9 cellular contexts compared by ENCODE assay signal in genomic region chr13:78806457-78806856, GRCh38.
DNase-seq lines count a peak whose midpoint lies in the region; ATAC-seq and TF ChIP-seq lines count a peak whose summit lies in the region.
"Had no signal": no experiment of that assay in that cellular context is flagged by ENCODE, and none has a peak within 500 bp of the region (broad histone marks: within the 10 kb centered on the region; RNA-seq: fewer than 3 reads in every experiment).

No MANE protein-coding gene starts in this region.

- no peaks in the 10 kb centered on the region for H3K9me3 ChIP-seq in CD4-positive, alpha-beta memory T cell (ENCODE audit: control insufficient read depth in 1 of 2, low read length in 2 of 2)

- no peaks in the 10 kb centered on the region for H3K36me3 Mint-ChIP-seq in CD4-positive, alpha-beta memory T cell

- H3K36me3 ChIP-seq in BJ (ENCODE audit: control insufficient read depth, insufficient read depth, low read length): no peaks in the 10 kb centered on the region
- no peaks in the 10 kb centered on the region for H3K36me3 ChIP-seq in CD4-positive, alpha-beta memory T cell (ENCODE audit: insufficient read depth, low read length)

- no peak overlapping the region for H3K4me3 Mint-ChIP-seq in CD4-positive, alpha-beta memory T cell

- CTCF ChIA-PET in BJ (lab: Yijun Ruan, JAX): no interaction called here
- CTCF ChIA-PET in CD4-positive, alpha-beta memory T cell (lab: Charles Lee; ENCODE audit: partially characterized antibody): no interaction called here

- H3K27ac ChIP-seq in CD4-positive, alpha-beta memory T cell (ENCODE audit: low read depth, low read length): no peak overlapping the region

- peaks cover 0 to 5% (median 0%) of the 10 kb centered on the region in 8 donors for H3K9me3 Mint-ChIP-seq in CD4-positive, alpha-beta memory T cell

- DNase-seq in BJ (ENCODE audit: low read depth) (no peak), dermis blood vessel endothelial cell (peak; percentile 26), NCI-H2029 (lab: John Stamatoyannopoulos, UW) (no peak), hippocampal formation (lab: John Stamatoyannopoulos, UW) (no peak), inferior parietal cortex (ENCODE audit: extremely low spot score) (no peak)
- DNase-seq in CD4-positive, alpha-beta memory T cell: no peak
- DNase-seq: activated T-cell treated with anti-CD3 and anti-CD28 coated beads, Interleukin-2, amount 50 U/mL, for 1 hour had no signal

- no peak overlapping the region for H3K27ac Mint-ChIP-seq in CD4-positive, alpha-beta memory T cell

- H3K4me1 ChIP-seq in CD4-positive, alpha-beta memory T cell (ENCODE audit: insufficient read depth, low read length): no peaks in the 10 kb centered on the region

- intact Hi-C loops in CD4-positive, alpha-beta memory T cell (cut with micrococcal nuclease): no loop called here

- peak; percentile 84 for ATAC-seq in GM18909 (IDR thresholded peaks at IDR 0.05; ENCODE audit: poor library complexity, unreplicated experiment)
- ATAC-seq in HG03521 (IDR thresholded peaks at IDR 0.05; ENCODE audit: unreplicated experiment): peak; percentile 62

- H3K27me3 Mint-ChIP-seq in CD4-positive, alpha-beta memory T cell: peaks cover 5% of the 10 kb centered on the region in 2 donors

- H3K4me3 ChIP-seq in BJ (ENCODE audit: low read depth, low read length): no peak overlapping the region
- H3K4me3 ChIP-seq in CD4-positive, alpha-beta memory T cell (ENCODE audit: low read length in 2 of 2): no peak overlapping the region

- peak; percentile 9; the same call in 1 of the 2 replicates for TF ChIP-seq CTCF in BJ (IDR thresholded peaks at IDR 0.05; ENCODE audit: insufficient read depth, low read depth, low read length)

- H3K27me3 ChIP-seq in BJ (ENCODE audit: control insufficient read depth, insufficient read depth, low read length): no peaks in the 10 kb centered on the region
- no peaks in the 10 kb centered on the region for H3K27me3 ChIP-seq in CD4-positive, alpha-beta memory T cell (ENCODE audit: insufficient read depth, low read length)

- POLR2A ChIA-PET in BJ (lab: Charles Lee): no interaction called here
- POLR2A ChIA-PET in CD4-positive, alpha-beta memory T cell (lab: Charles Lee; ENCODE audit: partially characterized antibody): no interaction called here

- no peaks in the 10 kb centered on the region for H3K4me1 Mint-ChIP-seq in CD4-positive, alpha-beta memory T cell
